ENCODE assay signal across 2 cellular contexts in the genomic region with DNA sequence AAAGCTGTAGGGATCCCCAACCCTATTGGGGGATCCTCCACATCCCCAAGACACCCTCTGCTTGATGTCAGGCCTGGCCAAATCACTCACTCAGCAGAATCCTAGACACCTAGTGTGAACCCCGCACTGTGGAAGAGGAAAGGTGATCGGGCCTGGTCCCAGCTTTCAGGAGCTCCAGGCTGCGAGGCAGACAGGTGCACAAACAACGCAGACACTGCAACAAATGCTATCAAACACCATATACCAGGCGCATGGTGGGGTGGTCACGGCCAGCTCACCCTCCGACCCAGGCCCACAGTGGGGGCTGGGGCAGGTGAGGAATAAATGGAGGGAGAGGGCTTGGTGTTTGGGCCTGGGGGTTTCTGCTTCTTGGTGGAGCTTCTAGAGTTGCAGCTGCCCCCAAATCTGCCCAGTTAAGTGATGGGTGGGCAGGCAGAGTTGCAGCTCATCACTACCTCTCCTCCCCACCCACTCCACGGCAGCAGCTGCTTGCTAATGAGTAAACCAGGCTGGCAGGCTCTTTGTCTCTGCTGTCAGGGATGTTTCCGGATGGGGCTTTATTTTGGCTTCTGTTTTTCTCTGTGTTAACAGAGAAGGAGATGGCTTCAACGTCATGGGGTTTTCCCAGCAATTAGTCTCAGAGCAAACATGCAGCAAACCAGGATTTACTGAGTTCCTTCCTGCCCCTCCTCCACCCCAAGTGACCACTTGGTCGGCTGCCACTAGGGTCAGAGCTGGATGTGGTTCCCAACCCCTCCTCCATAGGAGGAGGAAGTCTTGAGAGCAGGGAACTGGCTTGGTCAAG.
TF ChIP-seq lines count a peak whose summit lies in the region.

No MANE protein-coding gene starts in this region.

TF ChIP-seq in SK-N-SH, 30 proteins besides CTCF, POLR2A, EP300 and RAD21:
- TF ChIP-seq, protein P1, sequence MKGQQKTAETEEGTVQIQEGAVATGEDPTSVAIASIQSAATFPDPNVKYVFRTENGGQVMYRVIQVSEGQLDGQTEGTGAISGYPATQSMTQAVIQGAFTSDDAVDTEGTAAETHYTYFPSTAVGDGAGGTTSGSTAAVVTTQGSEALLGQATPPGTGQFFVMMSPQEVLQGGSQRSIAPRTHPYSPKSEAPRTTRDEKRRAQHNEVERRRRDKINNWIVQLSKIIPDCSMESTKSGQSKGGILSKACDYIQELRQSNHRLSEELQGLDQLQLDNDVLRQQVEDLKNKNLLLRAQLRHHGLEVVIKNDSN (IDR thresholded peaks at IDR 0.05; ENCODE audit: borderline replicate concordance, low read depth), result no peak
- TF ChIP-seq NFIC (IDR thresholded peaks at IDR 0.05; ENCODE audit: borderline replicate concordance) (peak; percentile 46; the same call in 1 of the 2 replicates), NRF1 (IDR thresholded peaks at IDR 0.05; ENCODE audit: low read depth, low read length) (no peak), GATA2 (CRISPR knock-in tag; IDR thresholded peaks at IDR 0.05) (no peak), TCF12 (IDR thresholded peaks at IDR 0.05) (peak; percentile 67)
- TF ChIP-seq, protein P2, sequence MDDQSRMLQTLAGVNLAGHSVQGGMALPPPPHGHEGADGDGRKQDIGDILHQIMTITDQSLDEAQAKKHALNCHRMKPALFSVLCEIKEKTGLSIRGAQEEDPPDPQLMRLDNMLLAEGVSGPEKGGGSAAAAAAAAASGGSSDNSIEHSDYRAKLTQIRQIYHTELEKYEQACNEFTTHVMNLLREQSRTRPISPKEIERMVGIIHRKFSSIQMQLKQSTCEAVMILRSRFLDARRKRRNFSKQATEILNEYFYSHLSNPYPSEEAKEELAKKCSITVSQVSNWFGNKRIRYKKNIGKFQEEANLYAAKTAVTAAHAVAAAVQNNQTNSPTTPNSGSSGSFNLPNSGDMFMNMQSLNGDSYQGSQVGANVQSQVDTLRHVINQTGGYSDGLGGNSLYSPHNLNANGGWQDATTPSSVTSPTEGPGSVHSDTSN (IDR thresholded peaks at IDR 0.05), result peak; percentile 77

TF ChIP-seq in H1, 55 proteins besides CTCF, POLR2A, EP300 and RAD21:
- TF ChIP-seq, protein P3, sequence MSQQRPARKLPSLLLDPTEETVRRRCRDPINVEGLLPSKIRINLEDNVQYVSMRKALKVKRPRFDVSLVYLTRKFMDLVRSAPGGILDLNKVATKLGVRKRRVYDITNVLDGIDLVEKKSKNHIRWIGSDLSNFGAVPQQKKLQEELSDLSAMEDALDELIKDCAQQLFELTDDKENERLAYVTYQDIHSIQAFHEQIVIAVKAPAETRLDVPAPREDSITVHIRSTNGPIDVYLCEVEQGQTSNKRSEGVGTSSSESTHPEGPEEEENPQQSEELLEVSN (IDR thresholded peaks at IDR 0.05), result no peak
- TF ChIP-seq CEBPB (IDR thresholded peaks at IDR 0.05; ENCODE audit: low read depth, low read length) (no peak), TAF7 (optimal IDR thresholded peaks at IDR 0.05; ENCODE audit: borderline replicate concordance, low read depth, low read length) (no peak), HDAC2 (IDR thresholded peaks at IDR 0.05; ENCODE audit: borderline replicate concordance in 1 of 2, low read depth in 2 of 2, low read length in 2 of 2) (no peak), SUZ12 (IDR thresholded peaks at IDR 0.05; ENCODE audit: low read length) (no peak), SIX5 (IDR thresholded peaks at IDR 0.05; ENCODE audit: low read depth, low read length) (no peak)
